ENCODE assay signal across 10 cellular contexts in genomic region chr17:1511756-1512321, GRCh38. TPM values are rescaled to one million over a fixed set of nuclear protein-coding genes. Genes with fewer than 3 reads are reported as not detected.
A peak's percentile ranks its signal among the peaks of the same experiment; 100 is the strongest.
DNase-seq lines count a peak whose midpoint lies in the region; ATAC-seq and TF ChIP-seq lines count a peak whose summit lies in the region.
"Had no signal": no experiment of that assay in that cellular context is flagged by ENCODE, and none has a peak within 500 bp of the region (broad histone marks: within the 10 kb centered on the region; RNA-seq: fewer than 3 reads in every experiment).

No MANE protein-coding gene starts in this region.

- no peaks in the 10 kb centered on the region for H3K9me3 ChIP-seq in tibial artery
- no peaks in the 10 kb centered on the region for H3K9me3 ChIP-seq in CD4-positive, alpha-beta T cell (ENCODE audit: control insufficient read depth, low read length)

- no peak for ATAC-seq in CD4-positive, alpha-beta T cell (ENCODE audit: poor library complexity)
- ATAC-seq in left lobe of liver = no peak
- ATAC-seq in stimulated activated naive CD8-positive, alpha-beta T cell treated with anti-CD3 and anti-CD28 coated beads, Interleukin-15, amount 100 ng/mL, for 72 hours = no peak

- DNase-seq in RWPE1 (ENCODE audit: low spot score) = peak; percentile 45
- DNase-seq in epithelial cell of prostate (ENCODE audit: low read depth, low spot score) = no peak
- peak; percentile 50 for DNase-seq in mucosa of gallbladder (ENCODE audit: low spot score)
- peak in 1 of 2 donors; percentile 81 for DNase-seq in tibial artery
- no peak for DNase-seq in CD4-positive, alpha-beta T cell
- no peak for DNase-seq in left lobe of liver (ENCODE audit: low spot score)
- no peak for DNase-seq in SIG-M5 (lab: John Stamatoyannopoulos, UW)
- DNase-seq in stimulated activated naive CD8-positive, alpha-beta T cell treated with anti-CD3 and anti-CD28 coated beads, Interleukin-15, amount 100 ng/mL, for 72 hours = no peak
- DNase-seq: activated CD4-positive, alpha-beta T cell treated with anti-CD3 and anti-CD28 coated beads for 4 hours; GF-D8 had no signal

- POLR2A ChIA-PET in RWPE1 (lab: Yijun Ruan, JAX; ENCODE audit: low non-redundant PET) = interaction anchor here (1.1 kb wide), 1 partner anchor 21 kb away, joined by 5 read pairs; no protein-coding TSS in a partner anchor
- POLR2A ChIA-PET in CD4-positive, alpha-beta T cell (lab: Charles Lee) = interaction anchor here (0.8 kb wide), 1 partner anchor 112 kb away, joined by 5 read pairs; the partner anchor contains the start of gene YWHAE

- TF ChIP-seq CTCF in RWPE1 (conservative IDR thresholded peaks at IDR 0.05; ENCODE audit: low read depth) (no peak), tibial artery (IDR thresholded peaks at IDR 0.05) (no peak)
- no peak for TF ChIP-seq CTCF in CD4-positive, alpha-beta T cell (IDR thresholded peaks at IDR 0.05)

- intact Hi-C loops in tibial artery (cut with DNase I; ENCODE audit: low total_unique reads) = loop anchor here (5.0 kb wide), 2 partner anchors 55 to 235 kb away; partner anchors contain the start of genes CRK and TRARG1
- intact Hi-C loops in CD4-positive, alpha-beta T cell (cut with DNase I, micrococcal nuclease) = no loop called here

- H3K4me1 Mint-ChIP-seq in CD4-positive, alpha-beta T cell (ENCODE audit: low read depth) = peaks cover 28% of the 10 kb centered on the region
- H3K4me1 Mint-ChIP-seq in stimulated activated naive CD8-positive, alpha-beta T cell treated with anti-CD3 and anti-CD28 coated beads, Interleukin-15, amount 100 ng/mL, for 72 hours = peaks cover 31% of the 10 kb centered on the region

- no peak overlapping the region for H3K4me3 ChIP-seq in tibial artery

- no peaks in the 10 kb centered on the region for H3K27me3 ChIP-seq in tibial artery
- H3K27me3 ChIP-seq in CD4-positive, alpha-beta T cell (ENCODE audit: control insufficient read depth, insufficient read depth, low read length) = no peaks in the 10 kb centered on the region

- H3K27me3 Mint-ChIP-seq in CD4-positive, alpha-beta T cell = no peaks in the 10 kb centered on the region
- H3K27me3 Mint-ChIP-seq in stimulated activated naive CD8-positive, alpha-beta T cell treated with anti-CD3 and anti-CD28 coated beads, Interleukin-15, amount 100 ng/mL, for 72 hours = no peaks in the 10 kb centered on the region

- peak overlapping the region; percentile 93 for H3K27ac ChIP-seq in RWPE1
- H3K27ac ChIP-seq in epithelial cell of prostate = peak overlapping the region; percentile 82
- H3K27ac ChIP-seq in tibial artery = peak overlapping the region; percentile 71 to 77
- no peak overlapping the region for H3K27ac ChIP-seq in CD4-positive, alpha-beta T cell (ENCODE audit: low read depth, low read length)

- H3K36me3 Mint-ChIP-seq in CD4-positive, alpha-beta T cell (ENCODE audit: low read depth) = peaks cover 80% of the 10 kb centered on the region

- no peak overlapping the region for H3K27ac Mint-ChIP-seq in CD4-positive, alpha-beta T cell
- no peak overlapping the region for H3K27ac Mint-ChIP-seq in stimulated activated naive CD8-positive, alpha-beta T cell treated with anti-CD3 and anti-CD28 coated beads, Interleukin-15, amount 100 ng/mL, for 72 hours

- CTCF ChIA-PET in RWPE1 (lab: Yijun Ruan, JAX) = interaction anchor here (0.9 to 1.7 kb wide), 2 partner anchors 63 to 147 kb away, joined by 3 read pairs; no protein-coding TSS in a partner anchor
- CTCF ChIA-PET in CD4-positive, alpha-beta T cell (lab: Charles Lee) = no interaction called here

- H3K4me3 Mint-ChIP-seq in CD4-positive, alpha-beta T cell = no peak overlapping the region
- H3K4me3 Mint-ChIP-seq in stimulated activated naive CD8-positive, alpha-beta T cell treated with anti-CD3 and anti-CD28 coated beads, Interleukin-15, amount 100 ng/mL, for 72 hours = no peak overlapping the region

- H3K36me3 ChIP-seq in tibial artery = peaks cover 38 to 55% (median 46%) of the 10 kb centered on the region in 3 donors

- H3K9me3 Mint-ChIP-seq in CD4-positive, alpha-beta T cell = no peaks in the 10 kb centered on the region
- no peaks in the 10 kb centered on the region for H3K9me3 Mint-ChIP-seq in stimulated activated naive CD8-positive, alpha-beta T cell treated with anti-CD3 and anti-CD28 coated beads, Interleukin-15, amount 100 ng/mL, for 72 hours

- peaks cover 0 to 51% (median 39%) of the 10 kb centered on the region in 4 donors for H3K4me1 ChIP-seq in tibial artery

RNA-seq across cellular contexts. Expression of gene INPP5K, which starts 4.6 kb away (rescaled TPM):
- total RNA-seq in mucosa of gallbladder = 38.6 TPM
- total RNA-seq in CD4-positive, alpha-beta T cell = 100 to 1,000 TPM; 199 to 207 TPM
- total RNA-seq in left lobe of liver = 11.9 TPM

RNA-seq across cellular contexts. Expression of gene MYO1C, which starts 19.4 kb away (rescaled TPM):
- total RNA-seq in mucosa of gallbladder (285 TPM), left lobe of liver (62.5 TPM)
- total RNA-seq in CD4-positive, alpha-beta T cell = 10 to 100 TPM; 21.0 to 24.7 TPM

RNA-seq across cellular contexts. Expression of gene PITPNA, which starts 50.8 kb away (rescaled TPM):
- total RNA-seq in mucosa of gallbladder (81.8 TPM), left lobe of liver (29.0 TPM)
- 10 to 100 TPM; 24.5 to 29.0 TPM for total RNA-seq in CD4-positive, alpha-beta T cell

RNA-seq across cellular contexts. Expression of gene CRK, which starts 55.8 kb away (rescaled TPM):
- 82.2 TPM for total RNA-seq in mucosa of gallbladder
- 10 to 100 TPM; 13.6 to 14.5 TPM for total RNA-seq in CD4-positive, alpha-beta T cell
- 33.7 TPM for total RNA-seq in left lobe of liver

Comparison
In these comparisons a context has a peak if more than half of its experiments do, and no peak if none do; other contexts are left out.
1. DNase-seq: peak in RWPE1 (single experiment) and mucosa of gallbladder (single experiment); none in epithelial cell of prostate (single experiment), CD4-positive, alpha-beta T cell (0 of 10), left lobe of liver (single experiment), SIG-M5 (single experiment) and stimulated activated naive CD8-positive, alpha-beta T cell treated with anti-CD3 and anti-CD28 coated beads, Interleukin-15, amount 100 ng/mL, for 72 hours (0 of 2).